1 cellular context compared by ENCODE assay signal in the genomic region with DNA sequence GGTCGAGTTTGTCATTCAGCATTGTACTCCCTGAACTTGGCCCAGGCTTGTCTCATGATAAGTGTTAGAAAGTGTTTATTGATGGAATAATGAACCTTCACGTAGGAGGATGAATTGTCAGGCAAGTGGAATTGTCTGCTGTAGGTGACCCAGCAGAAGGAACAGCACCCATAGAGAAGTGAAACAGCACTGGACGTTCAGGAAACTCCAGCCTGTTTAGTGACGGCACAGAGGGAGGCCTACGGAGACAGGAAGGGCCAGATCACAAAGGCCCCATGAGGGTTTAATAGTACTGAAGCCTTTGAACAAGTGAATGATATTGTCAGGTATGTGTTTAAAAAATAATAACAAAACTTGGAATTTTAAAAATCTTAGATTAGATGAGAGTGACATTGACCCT.
TF ChIP-seq lines count a peak whose summit lies in the region.

No MANE protein-coding gene starts in this region.

TF ChIP-seq in GM12878, 131 proteins besides CTCF, POLR2A, EP300 and RAD21 (continues in another document):
- no peak for TF ChIP-seq RFX5 (IDR thresholded peaks at IDR 0.05; ENCODE audit: low read depth, low read length)
- 0 out of 2 replicates have a peak, but pooled peaks have one; percentile 14 for TF ChIP-seq IRF4 (IDR thresholded peaks at IDR 0.05; ENCODE audit: low read depth, low read length)
- TF ChIP-seq NBN (IDR thresholded peaks at IDR 0.05), result no peak
- TF ChIP-seq ZSCAN29 (IDR thresholded peaks at IDR 0.05), result no peak
- TF ChIP-seq MEF2B (IDR thresholded peaks at IDR 0.05; ENCODE audit: partially characterized antibody, poor library complexity, severe bottlenecking), result no peak
- TF ChIP-seq, protein P1, sequence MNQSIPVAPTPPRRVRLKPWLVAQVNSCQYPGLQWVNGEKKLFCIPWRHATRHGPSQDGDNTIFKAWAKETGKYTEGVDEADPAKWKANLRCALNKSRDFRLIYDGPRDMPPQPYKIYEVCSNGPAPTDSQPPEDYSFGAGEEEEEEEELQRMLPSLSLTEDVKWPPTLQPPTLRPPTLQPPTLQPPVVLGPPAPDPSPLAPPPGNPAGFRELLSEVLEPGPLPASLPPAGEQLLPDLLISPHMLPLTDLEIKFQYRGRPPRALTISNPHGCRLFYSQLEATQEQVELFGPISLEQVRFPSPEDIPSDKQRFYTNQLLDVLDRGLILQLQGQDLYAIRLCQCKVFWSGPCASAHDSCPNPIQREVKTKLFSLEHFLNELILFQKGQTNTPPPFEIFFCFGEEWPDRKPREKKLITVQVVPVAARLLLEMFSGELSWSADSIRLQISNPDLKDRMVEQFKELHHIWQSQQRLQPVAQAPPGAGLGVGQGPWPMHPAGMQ (IDR thresholded peaks at IDR 0.05; ENCODE audit: borderline replicate concordance), result no peak
- no peak for TF ChIP-seq NRF1 (conservative IDR thresholded peaks at IDR 0.05; ENCODE audit: low read depth, low read length)
- TF ChIP-seq RELA (IDR thresholded peaks at IDR 0.05; ENCODE audit: borderline replicate concordance, partially characterized antibody), result no peak
- TF ChIP-seq FOS (IDR thresholded peaks at IDR 0.05; ENCODE audit: borderline replicate concordance, extremely low read depth, insufficient read length), result no peak
- no peak for TF ChIP-seq CHD4 (IDR thresholded peaks at IDR 0.05)
- no peak for TF ChIP-seq MYB (IDR thresholded peaks at IDR 0.05; ENCODE audit: borderline replicate concordance, low read depth, low read length)
- TF ChIP-seq BCL3 (IDR thresholded peaks at IDR 0.05; ENCODE audit: borderline replicate concordance, insufficient read depth, low read depth, low read length, poor library complexity, severe bottlenecking), result no peak
- TF ChIP-seq RB1 (IDR thresholded peaks at IDR 0.05; ENCODE audit: borderline replicate concordance), result no peak
- no peak for TF ChIP-seq LARP7 (IDR thresholded peaks at IDR 0.05)
- TF ChIP-seq CHD2 (IDR thresholded peaks at IDR 0.05; ENCODE audit: borderline replicate concordance, low read depth, low read length), result no peak
- TF ChIP-seq SKIL (IDR thresholded peaks at IDR 0.05; ENCODE audit: low read depth, poor library complexity, severe bottlenecking), result no peak
- no peak for TF ChIP-seq TBL1XR1 (IDR thresholded peaks at IDR 0.05; ENCODE audit: low read depth, low read length)
- TF ChIP-seq JUND (IDR thresholded peaks at IDR 0.05; ENCODE audit: low read depth, low read length), result no peak
- TF ChIP-seq MYC (IDR thresholded peaks at IDR 0.05; ENCODE audit: insufficient read depth, insufficient read length, insufficient replicate concordance, low read length, severe bottlenecking), result no peak
- peak in 1 of 2 experiments; percentile 64; a peak in 2 of 4 replicates for TF ChIP-seq IKZF2 (IDR thresholded peaks at IDR 0.05)
- TF ChIP-seq RBBP5 (conservative IDR thresholded peaks at IDR 0.05), result no peak
- no peak for TF ChIP-seq SRF (IDR thresholded peaks at IDR 0.05; ENCODE audit: low read depth in 2 of 2, low read length in 2 of 2)
- TF ChIP-seq, protein P2, sequence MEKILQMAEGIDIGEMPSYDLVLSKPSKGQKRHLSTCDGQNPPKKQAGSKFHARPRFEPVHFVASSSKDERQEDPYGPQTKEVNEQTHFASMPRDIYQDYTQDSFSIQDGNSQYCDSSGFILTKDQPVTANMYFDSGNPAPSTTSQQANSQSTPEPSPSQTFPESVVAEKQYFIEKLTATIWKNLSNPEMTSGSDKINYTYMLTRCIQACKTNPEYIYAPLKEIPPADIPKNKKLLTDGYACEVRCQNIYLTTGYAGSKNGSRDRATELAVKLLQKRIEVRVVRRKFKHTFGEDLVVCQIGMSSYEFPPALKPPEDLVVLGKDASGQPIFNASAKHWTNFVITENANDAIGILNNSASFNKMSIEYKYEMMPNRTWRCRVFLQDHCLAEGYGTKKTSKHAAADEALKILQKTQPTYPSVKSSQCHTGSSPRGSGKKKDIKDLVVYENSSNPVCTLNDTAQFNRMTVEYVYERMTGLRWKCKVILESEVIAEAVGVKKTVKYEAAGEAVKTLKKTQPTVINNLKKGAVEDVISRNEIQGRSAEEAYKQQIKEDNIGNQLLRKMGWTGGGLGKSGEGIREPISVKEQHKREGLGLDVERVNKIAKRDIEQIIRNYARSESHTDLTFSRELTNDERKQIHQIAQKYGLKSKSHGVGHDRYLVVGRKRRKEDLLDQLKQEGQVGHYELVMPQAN (conservative IDR thresholded peaks at IDR 0.05), result no peak
- TF ChIP-seq CEBPB (IDR thresholded peaks at IDR 0.05; ENCODE audit: borderline replicate concordance in 1 of 2, low read depth in 2 of 2, low read length in 2 of 2), result no peak
- TF ChIP-seq BMI1 (IDR thresholded peaks at IDR 0.05; ENCODE audit: borderline replicate concordance), result no peak
- TF ChIP-seq RELB (IDR thresholded peaks at IDR 0.05; ENCODE audit: low read depth), result 0 out of 2 replicates have a peak, but pooled peaks have one; percentile 46
- TF ChIP-seq SIN3A (IDR thresholded peaks at IDR 0.05; ENCODE audit: low read depth, low read length), result no peak
- TF ChIP-seq, protein P3, sequence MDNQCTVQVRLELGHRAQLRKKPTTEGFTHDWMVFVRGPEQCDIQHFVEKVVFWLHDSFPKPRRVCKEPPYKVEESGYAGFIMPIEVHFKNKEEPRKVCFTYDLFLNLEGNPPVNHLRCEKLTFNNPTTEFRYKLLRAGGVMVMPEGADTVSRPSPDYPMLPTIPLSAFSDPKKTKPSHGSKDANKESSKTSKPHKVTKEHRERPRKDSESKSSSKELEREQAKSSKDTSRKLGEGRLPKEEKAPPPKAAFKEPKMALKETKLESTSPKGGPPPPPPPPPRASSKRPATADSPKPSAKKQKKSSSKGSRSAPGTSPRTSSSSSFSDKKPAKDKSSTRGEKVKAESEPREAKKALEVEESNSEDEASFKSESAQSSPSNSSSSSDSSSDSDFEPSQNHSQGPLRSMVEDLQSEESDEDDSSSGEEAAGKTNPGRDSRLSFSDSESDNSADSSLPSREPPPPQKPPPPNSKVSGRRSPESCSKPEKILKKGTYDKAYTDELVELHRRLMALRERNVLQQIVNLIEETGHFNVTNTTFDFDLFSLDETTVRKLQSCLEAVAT (IDR thresholded peaks at IDR 0.05), result no peak
- TF ChIP-seq KAT2A (conservative IDR thresholded peaks at IDR 0.05; ENCODE audit: control insufficient read depth, low read depth, low read length), result no peak
- TF ChIP-seq SUZ12 (IDR thresholded peaks at IDR 0.05; ENCODE audit: unreplicated experiment), result no peak
- TF ChIP-seq EGR1 (IDR thresholded peaks at IDR 0.05; ENCODE audit: borderline replicate concordance in 1 of 2, low read depth in 2 of 2, low read length in 2 of 2), result no peak
- TF ChIP-seq, protein P4, sequence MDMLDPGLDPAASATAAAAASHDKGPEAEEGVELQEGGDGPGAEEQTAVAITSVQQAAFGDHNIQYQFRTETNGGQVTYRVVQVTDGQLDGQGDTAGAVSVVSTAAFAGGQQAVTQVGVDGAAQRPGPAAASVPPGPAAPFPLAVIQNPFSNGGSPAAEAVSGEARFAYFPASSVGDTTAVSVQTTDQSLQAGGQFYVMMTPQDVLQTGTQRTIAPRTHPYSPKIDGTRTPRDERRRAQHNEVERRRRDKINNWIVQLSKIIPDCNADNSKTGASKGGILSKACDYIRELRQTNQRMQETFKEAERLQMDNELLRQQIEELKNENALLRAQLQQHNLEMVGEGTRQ (IDR thresholded peaks at IDR 0.05; ENCODE audit: borderline replicate concordance, low read depth, low read length), result no peak
- no peak for TF ChIP-seq SREBF2 (IDR thresholded peaks at IDR 0.05; ENCODE audit: low read length)
- TF ChIP-seq, protein P5, sequence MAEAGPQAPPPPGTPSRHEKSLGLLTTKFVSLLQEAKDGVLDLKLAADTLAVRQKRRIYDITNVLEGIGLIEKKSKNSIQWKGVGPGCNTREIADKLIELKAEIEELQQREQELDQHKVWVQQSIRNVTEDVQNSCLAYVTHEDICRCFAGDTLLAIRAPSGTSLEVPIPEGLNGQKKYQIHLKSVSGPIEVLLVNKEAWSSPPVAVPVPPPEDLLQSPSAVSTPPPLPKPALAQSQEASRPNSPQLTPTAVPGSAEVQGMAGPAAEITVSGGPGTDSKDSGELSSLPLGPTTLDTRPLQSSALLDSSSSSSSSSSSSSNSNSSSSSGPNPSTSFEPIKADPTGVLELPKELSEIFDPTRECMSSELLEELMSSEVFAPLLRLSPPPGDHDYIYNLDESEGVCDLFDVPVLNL (IDR thresholded peaks at IDR 0.05; ENCODE audit: low read depth, low read length), result no peak
- no peak for TF ChIP-seq MAX (IDR thresholded peaks at IDR 0.05; ENCODE audit: low read depth, low read length)
- 0 out of 2 replicates have a peak, but pooled peaks have one; percentile 9 for TF ChIP-seq ZNF24 (IDR thresholded peaks at IDR 0.05)
- TF ChIP-seq SMAD1 (IDR thresholded peaks at IDR 0.05; ENCODE audit: low read depth, partially characterized antibody), result no peak
- no peak for TF ChIP-seq TCF12 (IDR thresholded peaks at IDR 0.05; ENCODE audit: low read depth, low read length)
- TF ChIP-seq GATAD2B (conservative IDR thresholded peaks at IDR 0.05; ENCODE audit: low read depth), result no peak
- 0 out of 2 replicates have a peak, but pooled peaks have one; percentile 30 for TF ChIP-seq POLR2AphosphoS5 (IDR thresholded peaks at IDR 0.05; ENCODE audit: low read length)
- TF ChIP-seq E4F1 (IDR thresholded peaks at IDR 0.05; ENCODE audit: borderline replicate concordance, partially characterized antibody), result no peak
- TF ChIP-seq IKZF1 (conservative IDR thresholded peaks at IDR 0.05), result peak; percentile 66
- no peak for TF ChIP-seq NR2C2 (IDR thresholded peaks at IDR 0.05; ENCODE audit: borderline replicate concordance, control insufficient read depth, insufficient read length, low read depth)
- no peak for TF ChIP-seq RUNX3 (IDR thresholded peaks at IDR 0.05; ENCODE audit: low read length)
- TF ChIP-seq TCF3 (IDR thresholded peaks at IDR 0.05; ENCODE audit: borderline replicate concordance, insufficient read depth, low read depth, low read length), result no peak
- TF ChIP-seq BRCA1 (IDR thresholded peaks at IDR 0.05; ENCODE audit: low read depth, low read length), result no peak
- no peak for TF ChIP-seq CBFB (IDR thresholded peaks at IDR 0.05; ENCODE audit: low read depth)
- TF ChIP-seq BHLHE40 (IDR thresholded peaks at IDR 0.05; ENCODE audit: borderline replicate concordance in 1 of 2, low read depth in 2 of 2, low read length in 1 of 2), result no peak
- TF ChIP-seq EZH2 (IDR thresholded peaks at IDR 0.05; ENCODE audit: borderline replicate concordance, control insufficient read depth, low read depth, low read length), result no peak
